In the genomic region with DNA sequence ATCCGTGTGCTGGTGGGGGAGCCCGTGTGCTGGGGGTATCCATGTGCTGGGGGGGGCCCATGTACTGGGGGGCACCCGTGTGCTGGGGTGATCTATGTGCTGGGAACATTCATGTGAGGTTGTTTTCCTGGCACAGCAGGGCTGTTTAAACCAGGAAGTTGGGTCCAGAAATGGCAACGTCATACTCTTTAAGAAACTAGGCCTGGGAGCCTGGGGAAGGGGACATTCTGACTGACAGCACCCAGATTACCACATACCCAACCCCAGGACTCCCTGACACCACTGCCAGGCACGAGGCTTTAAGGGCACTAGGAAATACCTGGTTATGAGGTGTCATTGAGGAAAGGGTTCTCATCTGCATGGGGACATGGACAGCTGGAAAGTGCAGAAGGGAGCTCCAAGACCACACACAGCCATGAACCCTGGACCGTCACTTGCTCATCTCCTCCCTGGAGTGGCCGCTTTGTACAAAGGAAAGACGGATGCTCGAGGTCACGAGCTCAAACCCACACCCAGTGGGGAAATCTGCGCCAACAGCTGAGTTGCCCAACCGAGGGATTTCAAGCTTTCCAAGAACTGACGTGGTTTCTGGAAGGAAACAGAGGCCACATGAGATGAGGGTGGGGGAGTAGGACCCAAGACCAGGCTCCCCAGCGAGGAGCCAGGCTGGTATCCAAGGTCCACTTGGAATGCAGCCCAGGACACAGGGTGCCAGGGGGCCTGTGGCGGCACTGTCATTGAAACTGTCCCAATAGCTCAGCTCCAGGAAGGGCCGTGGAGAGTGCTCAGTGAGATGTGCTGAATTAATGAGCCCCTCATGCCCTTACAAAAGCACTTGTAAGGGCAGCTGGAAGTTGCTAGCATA, we compare ENCODE assay signal across 10 cellular contexts. TPM values are rescaled to one million over a fixed set of nuclear protein-coding genes. Genes with fewer than 3 reads are reported as not detected.
DNase-seq lines count a peak whose midpoint lies in the region; ATAC-seq and TF ChIP-seq lines count a peak whose summit lies in the region.
"Had no signal": no experiment of that assay in that cellular context is flagged by ENCODE, and none has a peak within 500 bp of the region (broad histone marks: within the 10 kb centered on the region; RNA-seq: fewer than 3 reads in every experiment).

No MANE protein-coding gene starts in this region.

- H3K27me3 ChIP-seq in adipocyte (replicated peaks; ENCODE audit: control insufficient read depth, insufficient read depth, low read length) (no peaks in the 10 kb centered on the region), heart right ventricle (no peaks in the 10 kb centered on the region)

- intact Hi-C loops in heart right ventricle (cut with DNase I) = loop anchor here in 2 of 10 donors (5.0 kb wide), 1 partner anchor 42 kb away; a partner anchor contains a TSS

- H3K27ac ChIP-seq in heart right ventricle = peak overlapping the region; percentile 49 to 87 (median 76)

- H3K9me3 Mint-ChIP-seq in activated naive CD4-positive, alpha-beta T cell treated with anti-CD3 and anti-CD28 coated beads, Interleukin-2, amount 50 U/mL, for 72 hours = no peaks in the 10 kb centered on the region
- H3K9me3 Mint-ChIP-seq: activated T-helper 2 cell treated with anti-CD3 and anti-CD28 coated beads, Interferon-gamma antibody, Interleukin-2, Interleukin-4, amounts not matched to agents 10 μg/mL and 5 μg/mL and 100 μg/mL, durations not matched to agents 14 hours and 24 hours and 36 hours; naive thymus-derived CD8-positive, alpha-beta T cell had no signal

- peak overlapping the region; percentile 57 for H3K9ac ChIP-seq in adipocyte (ENCODE audit: low read length)

- no peak for TF ChIP-seq CTCF in heart right ventricle (IDR thresholded peaks at IDR 0.05)

- H3K4me3 ChIP-seq in adipocyte (ENCODE audit: low read length) (peak overlapping the region; percentile 28), heart right ventricle (no peak overlapping the region)

- peaks cover 40% of the 10 kb centered on the region for H3K4me1 ChIP-seq in adipocyte (ENCODE audit: control insufficient read depth, insufficient read depth, low read length)
- peaks cover 16 to 75% (median 36%) of the 10 kb centered on the region in 9 donors for H3K4me1 ChIP-seq in heart right ventricle

- peaks cover 24% of the 10 kb centered on the region for H3K36me3 ChIP-seq in adipocyte (ENCODE audit: control insufficient read depth, insufficient read depth, low read length, severe bottlenecking)
- H3K36me3 ChIP-seq in heart right ventricle = peaks cover 0 to 10% (median 3%) of the 10 kb centered on the region in 9 donors

- ATAC-seq in heart right ventricle (peak; percentile 37 to 75 (median 62)), esophagus mucosa (no peak)
- no peak for ATAC-seq in activated naive CD4-positive, alpha-beta T cell treated with anti-CD3 and anti-CD28 coated beads, Interleukin-2, amount 50 U/mL, for 72 hours
- ATAC-seq: naive thymus-derived CD8-positive, alpha-beta T cell had no signal

- no peaks in the 10 kb centered on the region for H3K9me3 ChIP-seq in adipocyte (ENCODE audit: control insufficient read depth, low read length)
- H3K9me3 ChIP-seq in heart right ventricle = peaks cover 0 to 1% (median 0%) of the 10 kb centered on the region in 11 donors

- WGBS in heart right ventricle, 2 donors = 57 to 59% methylated on average over 16 of the region's 16 CpGs

- no peaks in the 10 kb centered on the region for H3K36me3 Mint-ChIP-seq in activated naive CD4-positive, alpha-beta T cell treated with anti-CD3 and anti-CD28 coated beads, Interleukin-2, amount 50 U/mL, for 72 hours
- H3K36me3 Mint-ChIP-seq: naive thymus-derived CD8-positive, alpha-beta T cell had no signal

- H3K27ac Mint-ChIP-seq in activated naive CD4-positive, alpha-beta T cell treated with anti-CD3 and anti-CD28 coated beads, Interleukin-2, amount 50 U/mL, for 72 hours = peak overlapping the region in 1 of 2 donors; percentile 9
- H3K27ac Mint-ChIP-seq: activated T-helper 2 cell treated with anti-CD3 and anti-CD28 coated beads, Interferon-gamma antibody, Interleukin-2, Interleukin-4, amounts not matched to agents 10 μg/mL and 5 μg/mL and 100 μg/mL, durations not matched to agents 14 hours and 24 hours and 36 hours had no signal

- DNase-seq in DMS79 treated with DMSO at 0.1 percent for 48 hours (lab: John Stamatoyannopoulos, UW) (peak; percentile 93), adipocyte (ENCODE audit: low read depth) (no peak), heart right ventricle (peak; percentile 71 to 75), renal cortical epithelial cell (ENCODE audit: low read depth) (peak; percentile 79), T-helper 9 cell (no peak), NCI-H2107 treated with DMSO at 0.1 percent for 48 hours (lab: John Stamatoyannopoulos, UW; ENCODE audit: unreplicated experiment) (no peak)
- no peak for DNase-seq in activated naive CD4-positive, alpha-beta T cell treated with anti-CD3 and anti-CD28 coated beads, Interleukin-2, amount 50 U/mL, for 72 hours (ENCODE audit: low spot score in 2 of 2)

RNA-seq across cellular contexts. Expression of a gene that starts 40.9 kb away (rescaled TPM):
- total RNA-seq in heart right ventricle (10 to 100 TPM in 9 of 10 donors, 1 to 10 TPM in 1; 9.4 to 40.8 (median 12.5) TPM), renal cortical epithelial cell (13.9 and 17.7 TPM in 2 replicates), esophagus mucosa (1.6 TPM)
- 10 to 100 TPM in 1 of 2 donors, 1 to 10 TPM in 1; 5.4 to 15.3 TPM for polyA plus RNA-seq in heart right ventricle
- 10 to 100 TPM in 1 of 2 donors, under 1 TPM in 1; 0.30 to 18.5 TPM for total RNA-seq in activated naive CD4-positive, alpha-beta T cell treated with anti-CD3 and anti-CD28 coated beads, Interleukin-2, amount 50 U/mL, for 72 hours

Comparison
In these comparisons a context has a peak if more than half of its experiments do, and no peak if none do; other contexts are left out.
1. DNase-seq: peak in DMS79 treated with DMSO at 0.1 percent for 48 hours (single experiment), heart right ventricle (2 of 2) and renal cortical epithelial cell (single experiment); none in adipocyte (single experiment), activated naive CD4-positive, alpha-beta T cell treated with anti-CD3 and anti-CD28 coated beads, Interleukin-2, amount 50 U/mL, for 72 hours (0 of 2), T-helper 9 cell (single experiment) and NCI-H2107 treated with DMSO at 0.1 percent for 48 hours (single experiment).
2. ATAC-seq: peak in heart right ventricle (8 of 8); none in esophagus mucosa (single experiment) and activated naive CD4-positive, alpha-beta T cell treated with anti-CD3 and anti-CD28 coated beads, Interleukin-2, amount 50 U/mL, for 72 hours (0 of 2).